24 cellular contexts compared by ENCODE assay signal in genomic region chr10:119679480-119679829, GRCh38. TPM values are rescaled to one million over a fixed set of nuclear protein-coding genes. Genes with fewer than 3 reads are reported as not detected.
DNase-seq lines count a peak whose midpoint lies in the region; ATAC-seq, FAIRE-seq and TF ChIP-seq lines count a peak whose summit lies in the region.
"Had no signal": no experiment of that assay in that cellular context is flagged by ENCODE, and none has a peak within 500 bp of the region (broad histone marks: within the 10 kb centered on the region; RNA-seq: fewer than 3 reads in every experiment).

No MANE protein-coding gene starts in this region.

- peaks cover 12% of the 10 kb centered on the region for H3K79me2 ChIP-seq in keratinocyte (ENCODE audit: control insufficient read depth, insufficient read depth, low read length)

- TF ChIP-seq RAD21 in IMR-90 (IDR thresholded peaks at IDR 0.05; ENCODE audit: low read length), result no peak

- no peak overlapping the region for H3K9ac ChIP-seq in IMR-90 (ENCODE audit: low read depth, low read length)
- peak overlapping the region; percentile 72 for H3K9ac ChIP-seq in keratinocyte (ENCODE audit: control insufficient read depth, extremely low read depth, insufficient read depth, low read length)
- no peak overlapping the region for H3K9ac ChIP-seq in stomach smooth muscle (ENCODE audit: low read length in 2 of 2)
- H3K9ac ChIP-seq: KMS-11 had no signal

- H2AFZ ChIP-seq in IMR-90 (replicated peaks; ENCODE audit: low read length, poor library complexity) (peak overlapping the region; percentile 18), keratinocyte (ENCODE audit: control insufficient read depth, low read length) (no peak overlapping the region)

- H3K9me1 ChIP-seq in IMR-90 (ENCODE audit: insufficient read depth, low read length), result peaks cover 23% of the 10 kb centered on the region
- peaks cover 3% of the 10 kb centered on the region for H3K9me1 ChIP-seq in keratinocyte (ENCODE audit: control insufficient read depth, extremely low read depth, insufficient read depth, low read length)

- peaks cover 0 to 6% of the 10 kb centered on the region in 2 donors for H3K4me1 Mint-ChIP-seq in natural killer cell

- H3K23ac ChIP-seq in IMR-90 (ENCODE audit: low read depth, low read length), result 0 out of 2 replicates have a peak overlapping the region, but pooled peaks have one; percentile 51

- WGBS in IMR-90 (ENCODE audit: extremely low coverage in 2 of 2, insufficient read length in 1 of 2), 2 experiments, result no CpG with 5 or more reads among the region's 7 CpGs

- H2AK5ac ChIP-seq in IMR-90 (ENCODE audit: low read depth, low read length), result peak overlapping the region; percentile 27; the same call in 1 of the 2 replicates

- ATAC-seq in IMR-90 (ENCODE audit: low read depth) (no peak), GM18858 (IDR thresholded peaks at IDR 0.05; ENCODE audit: unreplicated experiment) (no peak), natural killer cell (no peak)
- ATAC-seq: CD8-positive, alpha-beta T cell had no signal

- H3K9me3 Mint-ChIP-seq in natural killer cell, result no peaks in the 10 kb centered on the region
- H3K9me3 Mint-ChIP-seq: activated T-cell treated with anti-CD3 and anti-CD28 coated beads, Interleukin-2, amount 50 U/mL, for 24 hours; CD8-positive, alpha-beta T cell had no signal

- no peak overlapping the region; the same call in 1 of the 2 replicates for H2BK120ac ChIP-seq in IMR-90 (ENCODE audit: low read depth, low read length)

- H3K4me3 Mint-ChIP-seq in natural killer cell, result no peak overlapping the region
- H3K4me3 Mint-ChIP-seq: activated T-cell treated with anti-CD3 and anti-CD28 coated beads, Interleukin-2, amount 50 U/mL, for 24 hours; CD8-positive, alpha-beta T cell had no signal

- no peak overlapping the region for H2AK9ac ChIP-seq in IMR-90 (replicated peaks; ENCODE audit: low read depth, low read length, poor library complexity)

- no peak overlapping the region for H3K4me3 ChIP-seq in IMR-90 (ENCODE audit: insufficient read depth, low read depth, low read length)
- H3K4me3 ChIP-seq in brain microvascular endothelial cell (ENCODE audit: low read depth, low read length), result no peak overlapping the region
- H3K4me3 ChIP-seq in keratinocyte (ENCODE audit: control insufficient read depth in 2 of 3, extremely low read depth in 1 of 3, insufficient read depth in 2 of 3, low read depth in 1 of 3, low read length in 3 of 3), result no peak overlapping the region
- H3K4me3 ChIP-seq in stomach smooth muscle (ENCODE audit: low read length in 2 of 2), result no peak overlapping the region
- H3K4me3 ChIP-seq: adrenal gland, cardiac muscle cell, lung, testis had no signal

- no peaks in the 10 kb centered on the region for H3K27me3 ChIP-seq in IMR-90 (ENCODE audit: control insufficient read depth, insufficient read depth, low read length)
- no peaks in the 10 kb centered on the region for H3K27me3 ChIP-seq in brain microvascular endothelial cell (replicated peaks)
- H3K27me3 ChIP-seq in keratinocyte (ENCODE audit: control insufficient read depth, extremely low read depth, insufficient read depth, low read length), result no peaks in the 10 kb centered on the region
- no peaks in the 10 kb centered on the region for H3K27me3 ChIP-seq in stomach smooth muscle (ENCODE audit: control insufficient read depth in 1 of 2, insufficient read depth in 2 of 2, low read length in 2 of 2)
- H3K27me3 ChIP-seq: adrenal gland, cardiac muscle cell, testis had no signal

- H3K27ac ChIP-seq in IMR-90 (ENCODE audit: insufficient read depth, low read length), result no peak overlapping the region
- H3K27ac ChIP-seq in brain microvascular endothelial cell, result peak overlapping the region; percentile 35
- H3K27ac ChIP-seq in keratinocyte (ENCODE audit: control insufficient read depth, insufficient read depth, low read length), result peak overlapping the region; percentile 96
- peak overlapping the region; percentile 24 for H3K27ac ChIP-seq in stomach smooth muscle (ENCODE audit: low read length)
- H3K27ac ChIP-seq: adrenal gland, KMS-11, testis had no signal

- H2BK20ac ChIP-seq in IMR-90 (ENCODE audit: low read depth, low read length), result peak overlapping the region; percentile 20; the same call in 1 of the 2 replicates

- H3K18ac ChIP-seq in IMR-90 (ENCODE audit: low read depth, low read length), result peak overlapping the region; percentile 48; the same call in 1 of the 2 replicates

- H3K36me3 Mint-ChIP-seq in natural killer cell, result no peaks in the 10 kb centered on the region

- POLR2A ChIA-PET in IMR-90 (lab: Charles Lee; ENCODE audit: unreplicated experiment), result interaction anchor here (0.6 kb wide), 1 partner anchor 66 kb away, joined by 4 read pairs; no protein-coding TSS in a partner anchor

- peak overlapping the region; percentile 65; the same call in 1 of the 3 replicates for H2BK15ac ChIP-seq in IMR-90 (ENCODE audit: low read depth, low read length)

- DNase-seq in IMR-90, result no peak
- no peak for DNase-seq in brain microvascular endothelial cell
- DNase-seq in keratinocyte (ENCODE audit: low read depth, low spot score), result no peak
- no peak for DNase-seq in stimulated activated CD8-positive, alpha-beta memory T cell treated with anti-CD3 and anti-CD28 coated beads, Interleukin-4, amount 100 ng/mL, for 48 hours
- DNase-seq in GM12891 (ENCODE audit: insufficient read length, low spot score), result no peak
- DNase-seq in natural killer cell, result no peak
- DNase-seq: activated CD8-positive, alpha-beta memory T cell treated with anti-CD3 and anti-CD28 coated beads for 24 hours; activated naive CD4-positive, alpha-beta T cell; activated T-cell treated with anti-CD3 and anti-CD28 coated beads, Interleukin-2, amount 50 U/mL, for 24 hours; adrenal gland; CD8-positive, alpha-beta T cell; hippocampal formation; nucleus accumbens; retina; T-helper 1 cell; testis had no signal

- intact Hi-C loops in IMR-90 (cut with micrococcal nuclease), result no loop called here
- intact Hi-C loops in natural killer cell (cut with micrococcal nuclease), result no loop called here

- in situ Hi-C loops in IMR-90 (cut with MboI; ENCODE audit: low sequenced_read_pairs), result no loop called here
- in situ Hi-C loops in brain microvascular endothelial cell (cut with HindIII; ENCODE audit: low pct_ligation_motif_present, low sequenced_read_pairs), result no loop called here

- no peak for TF ChIP-seq POLR2A in IMR-90 (IDR thresholded peaks at IDR 0.05; ENCODE audit: low read depth, low read length)
- TF ChIP-seq POLR2A in GM12891 (IDR thresholded peaks at IDR 0.05; ENCODE audit: low read depth, low read length), result no peak

- H3K4ac ChIP-seq in IMR-90 (ENCODE audit: low read depth, low read length), result peak overlapping the region; percentile 24

- peak overlapping the region; percentile 22; the same call in 1 of the 2 replicates for H3K14ac ChIP-seq in IMR-90 (replicated peaks; ENCODE audit: low read depth, low read length)

- peak overlapping the region; percentile 44 for H2BK5ac ChIP-seq in IMR-90 (ENCODE audit: low read depth, low read length, poor library complexity, severe bottlenecking)

- no TSS peak for BruUV-seq in IMR-90 (replicated peaks; lab: Mats Ljungman, UMichigan)

- no peak overlapping the region for H3K4me2 ChIP-seq in IMR-90 (ENCODE audit: low read depth, low read length)
- peak overlapping the region; percentile 39 for H3K4me2 ChIP-seq in keratinocyte (ENCODE audit: control insufficient read depth, extremely low read depth, insufficient read depth, low read depth, low read length)
- H3K4me2 ChIP-seq: KMS-11 had no signal

- H4K20me1 ChIP-seq in IMR-90 (ENCODE audit: insufficient read depth, low read length), result peaks cover 37% of the 10 kb centered on the region
- H4K20me1 ChIP-seq in keratinocyte (ENCODE audit: control insufficient read depth, extremely low read depth, insufficient read depth, low read length), result no peaks in the 10 kb centered on the region

- dilution Hi-C loops in IMR-90 (cut with HindIII; ENCODE audit: low sequenced_read_pairs, unreplicated experiment) (no loop called here), keratinocyte (cut with MboI; ENCODE audit: extremely low pct_ligation_motif_present, low sequenced_read_pairs) (no loop called here)

- H3K9me3 ChIP-seq in IMR-90 (ENCODE audit: control insufficient read depth, insufficient read depth, low read length), result no peaks in the 10 kb centered on the region
- H3K9me3 ChIP-seq in keratinocyte (ENCODE audit: control insufficient read depth, low read depth, low read length), result no peaks in the 10 kb centered on the region
- H3K9me3 ChIP-seq in stomach smooth muscle (ENCODE audit: control insufficient read depth in 2 of 2, low read length in 2 of 2), result no peaks in the 10 kb centered on the region
- H3K9me3 ChIP-seq: adrenal gland, testis had no signal

- H3K4me1 ChIP-seq in IMR-90 (ENCODE audit: control insufficient read depth, insufficient read depth, low read length) (peaks cover 17% of the 10 kb centered on the region), keratinocyte (ENCODE audit: control insufficient read depth, extremely low read depth, insufficient read depth, low read length) (peaks cover 70% of the 10 kb centered on the region), stomach smooth muscle (ENCODE audit: control insufficient read depth, insufficient read depth, low read length) (peaks cover 38% of the 10 kb centered on the region)
- H3K4me1 ChIP-seq: testis had no signal

- CTCF ChIA-PET in IMR-90 (lab: Yijun Ruan, JAX), result interaction anchor here (1.2 kb wide), 1 partner anchor 77 kb away, joined by 3 read pairs; no protein-coding TSS in a partner anchor

- H4K5ac ChIP-seq in IMR-90 (ENCODE audit: low read depth, low read length), result no peak overlapping the region; the same call in 1 of the 2 replicates

- peak overlapping the region in 1 of 2 experiments; percentile 56; a peak in 1 of 4 replicates for H4K8ac ChIP-seq in IMR-90 (ENCODE audit: low read depth in 2 of 2, low read length in 2 of 2)

- no peak overlapping the region for H3K56ac ChIP-seq in IMR-90 (ENCODE audit: extremely low read depth, insufficient read depth, low read length)

- no peak for FAIRE-seq in keratinocyte (lab: Jason Lieb, UNC)
- no peak for FAIRE-seq in GM12891 (lab: Jason Lieb, UNC)
- FAIRE-seq: G401.6, HTR-8/SVneo, TTC549 had no signal

- peaks cover 26 to 40% of the 10 kb centered on the region in 2 experiments for H3K79me1 ChIP-seq in IMR-90 (ENCODE audit: low read depth in 1 of 2, low read length in 2 of 2)

- no peak overlapping the region; the same call in 1 of the 2 replicates for H4K91ac ChIP-seq in IMR-90 (ENCODE audit: insufficient read depth, low read depth, low read length)

- TF ChIP-seq CTCF in IMR-90 (conservative IDR thresholded peaks at IDR 0.05; ENCODE audit: low read depth, low read length), result no peak
- no peak for TF ChIP-seq CTCF in brain microvascular endothelial cell (IDR thresholded peaks at IDR 0.05; ENCODE audit: low read depth, low read length, missing control alignments)
- no peak for TF ChIP-seq CTCF in keratinocyte (optimal IDR thresholded peaks at IDR 0.05 in 1 of 3, IDR thresholded peaks at IDR 0.05 in 1 of 3, conservative IDR thresholded peaks at IDR 0.05 in 1 of 3; ENCODE audit: extremely low read depth in 1 of 3, insufficient read depth in 2 of 3, low read length in 3 of 3)
- TF ChIP-seq CTCF in natural killer cell (IDR thresholded peaks at IDR 0.05), result no peak

- H3K27ac Mint-ChIP-seq in natural killer cell, result no peak overlapping the region
- H3K27ac Mint-ChIP-seq: activated T-cell treated with anti-CD3 and anti-CD28 coated beads, Interleukin-2, amount 50 U/mL, for 24 hours; CD8-positive, alpha-beta T cell had no signal

- H3K36me3 ChIP-seq in IMR-90 (ENCODE audit: control insufficient read depth, insufficient read depth, low read length), result peaks cover 26% of the 10 kb centered on the region
- H3K36me3 ChIP-seq in brain microvascular endothelial cell (replicated peaks), result peaks cover 31% of the 10 kb centered on the region
- peaks cover 15 to 26% of the 10 kb centered on the region in 2 experiments for H3K36me3 ChIP-seq in keratinocyte (ENCODE audit: control insufficient read depth in 2 of 2, extremely low read depth in 1 of 2, insufficient read depth in 2 of 2, low read length in 2 of 2)
- H3K36me3 ChIP-seq in stomach smooth muscle (ENCODE audit: control insufficient read depth in 2 of 2, insufficient read depth in 2 of 2, low read length in 2 of 2), result peaks cover 22 to 26% of the 10 kb centered on the region in 2 donors

- H3K27me3 Mint-ChIP-seq in natural killer cell (ENCODE audit: low read depth in 2 of 2), result peaks cover 0 to 7% of the 10 kb centered on the region in 2 donors
- H3K27me3 Mint-ChIP-seq: activated T-cell treated with anti-CD3 and anti-CD28 coated beads, Interleukin-2, amount 50 U/mL, for 24 hours had no signal

RNA-seq across cellular contexts. Expression of gene BAG3, which starts 28.3 kb away (rescaled TPM):
- total RNA-seq in IMR-90 (2012; rRNA removed), result 5.4 and 5.8 TPM in 2 replicates
- polyA plus RNA-seq in IMR-90 (2012; rRNA removed), result 38.4 and 42.5 TPM in 2 replicates
- polyA plus RNA-seq in IMR-90 (2012; cell fraction: cytosol; rRNA removed), result 32.2 and 47.6 TPM in 2 replicates
- polyA plus RNA-seq in IMR-90 (2012; cell fraction: nucleus; rRNA removed; ENCODE audit: low replicate concordance), result 21.0 and 35.9 TPM in 2 replicates
- polyA plus RNA-seq in keratinocyte, result 15.2 to 84.7 TPM (median 26.2 TPM) in 3 replicates
- 419 TPM for polyA plus RNA-seq in keratinocyte (2011; ENCODE audit: low read depth)
- 51.0 and 71.3 TPM in 2 replicates for polyA plus RNA-seq in keratinocyte (2011; cell fraction: cytosol; rRNA removed)
- polyA plus RNA-seq in keratinocyte (2011; cell fraction: nucleus; rRNA removed), result 98.1 and 123 TPM in 2 replicates
- 152 and 176 TPM in 2 replicates for polyA plus RNA-seq in keratinocyte (2012; ENCODE audit: low replicate concordance)
- 14.0 to 96.2 TPM (median 28.4 TPM) in 3 replicates for polyA minus RNA-seq in keratinocyte
- polyA minus RNA-seq in keratinocyte (2011; cell fraction: cytosol; rRNA and poly(A)+ RNA removed), result 65.0 TPM
- 43.2 and 64.7 TPM in 2 replicates for polyA minus RNA-seq in keratinocyte (2011; cell fraction: nucleus; rRNA and poly(A)+ RNA removed)
- polyA plus RNA-seq in GM12891 (2012; ENCODE audit: low read depth, missing spikeins), result 3.5 TPM
- total RNA-seq in natural killer cell, result 1 to 10 TPM; 7.6 to 9.7 (median 8.3) TPM

RNA-seq across cellular contexts. Expression of gene INPP5F, which starts 46.4 kb away (rescaled TPM):
- total RNA-seq in IMR-90 (2012; rRNA removed) (29.6 and 35.3 TPM in 2 replicates), natural killer cell (10 to 100 TPM; 12.8 to 18.2 (median 15.8) TPM)
- polyA plus RNA-seq in IMR-90 (2012; rRNA removed) (16.3 and 19.0 TPM in 2 replicates), keratinocyte (12.1 to 21.1 TPM (median 20.2 TPM) in 3 replicates)
- 4.7 and 7.0 TPM in 2 replicates for polyA plus RNA-seq in IMR-90 (2012; cell fraction: cytosol; rRNA removed)
- 3.1 and 20.5 TPM in 2 replicates for polyA plus RNA-seq in IMR-90 (2012; cell fraction: nucleus; rRNA removed; ENCODE audit: low replicate concordance)
- polyA plus RNA-seq in keratinocyte (2011; ENCODE audit: low read depth), result 8.3 TPM
- polyA plus RNA-seq in keratinocyte (2011; cell fraction: cytosol; rRNA removed), result 11.9 and 17.5 TPM in 2 replicates
- 21.4 and 25.6 TPM in 2 replicates for polyA plus RNA-seq in keratinocyte (2011; cell fraction: nucleus; rRNA removed)
- polyA plus RNA-seq in keratinocyte (2012; ENCODE audit: low replicate concordance), result 7.6 and 19.0 TPM in 2 replicates
- 7.1 to 19.7 TPM (median 8.4 TPM) in 3 replicates for polyA minus RNA-seq in keratinocyte
- 10.6 TPM for polyA minus RNA-seq in keratinocyte (2011; cell fraction: cytosol; rRNA and poly(A)+ RNA removed)
- polyA minus RNA-seq in keratinocyte (2011; cell fraction: nucleus; rRNA and poly(A)+ RNA removed), result 15.1 and 37.9 TPM in 2 replicates
- polyA plus RNA-seq in GM12891 (2012; ENCODE audit: low read depth, missing spikeins), result 8.2 TPM
